ENCODE assay signal across 2 cellular contexts in genomic region chr17:28509784-28510183, GRCh38.
TF ChIP-seq lines count a peak whose summit lies in the region.

No MANE protein-coding gene starts in this region.

TF ChIP-seq in IMR-90, 13 proteins besides CTCF, POLR2A, EP300 and RAD21:
- TF ChIP-seq CHD1 (IDR thresholded peaks at IDR 0.05; ENCODE audit: low read depth, low read length), result no peak
- TF ChIP-seq MAFK (IDR thresholded peaks at IDR 0.05; ENCODE audit: low read depth, low read length), result 0 out of 2 replicates have a peak, but pooled peaks have one; percentile 12

TF ChIP-seq in H1, 55 proteins besides CTCF, POLR2A, EP300 and RAD21:
- TF ChIP-seq MAFK (IDR thresholded peaks at IDR 0.05; ENCODE audit: low read depth, low read length) (peak; percentile 25; the same call in 1 of the 2 replicates), HDAC2 (IDR thresholded peaks at IDR 0.05; ENCODE audit: borderline replicate concordance in 1 of 2, low read depth in 2 of 2, low read length in 2 of 2) (no peak), BACH1 (IDR thresholded peaks at IDR 0.05; ENCODE audit: low read length) (peak; percentile 91), CHD7 (IDR thresholded peaks at IDR 0.05; ENCODE audit: insufficient replicate concordance, low read length) (no peak), CHD2 (IDR thresholded peaks at IDR 0.05; ENCODE audit: low read length) (no peak)
